In genomic region chr10:8326702-8327423, GRCh38 we compare ENCODE assay signal across 19 cellular contexts.
A peak's percentile ranks its signal among the peaks of the same experiment; 100 is the strongest.
DNase-seq lines count a peak whose midpoint lies in the region; ATAC-seq and TF ChIP-seq lines count a peak whose summit lies in the region.
"Had no signal": no experiment of that assay in that cellular context is flagged by ENCODE, and none has a peak within 500 bp of the region (broad histone marks: within the 10 kb centered on the region; RNA-seq: fewer than 3 reads in every experiment).

No MANE protein-coding gene starts in this region.

- H3F3A ChIP-seq in GM23248 (ENCODE audit: insufficient read depth) = no peaks in the 10 kb centered on the region

- 17 to 19% methylated on average over 9 of the region's 9 CpGs for WGBS in GM23248 (ENCODE audit: low coverage in 1 of 2, low lambda C conversion rate in 2 of 2, missing lambda C conversion rate in 2 of 2), 2 experiments

- no peak overlapping the region for H3K9ac ChIP-seq in GM23248

- ATAC-seq in CD4-positive, CD25-positive, alpha-beta regulatory T cell (ENCODE audit: low read depth in 2 of 2) = no peak

- H3K4me3 Mint-ChIP-seq in CD4-positive, CD25-positive, alpha-beta regulatory T cell = peak overlapping the region in 2 of 4 donors; percentile 1 to 54
- H3K4me3 Mint-ChIP-seq in activated T-helper 2 cell treated with anti-CD3 and anti-CD28 coated beads, Interferon-gamma antibody, Interleukin-2, Interleukin-4, amounts not matched to agents 10 μg/mL and 5 μg/mL and 100 μg/mL, durations not matched to agents 14 hours and 24 hours and 36 hours (ENCODE audit: low read depth) = peak overlapping the region; percentile 50
- H3K4me3 Mint-ChIP-seq: IgD-negative memory B cell had no signal

- H3K9me3 Mint-ChIP-seq in CD4-positive, CD25-positive, alpha-beta regulatory T cell = no peaks in the 10 kb centered on the region
- H3K9me3 Mint-ChIP-seq in activated T-helper 2 cell treated with anti-CD3 and anti-CD28 coated beads, Interferon-gamma antibody, Interleukin-2, Interleukin-4, amounts not matched to agents 10 μg/mL and 5 μg/mL and 100 μg/mL, durations not matched to agents 14 hours and 24 hours and 36 hours = no peaks in the 10 kb centered on the region

- H4K20me1 ChIP-seq in GM23248 (ENCODE audit: insufficient read depth) = no peaks in the 10 kb centered on the region

- peak overlapping the region; percentile 14 for H3K4me3 ChIP-seq in CD4-positive, CD25-positive, alpha-beta regulatory T cell (ENCODE audit: low read depth, low read length)
- no peak overlapping the region for H3K4me3 ChIP-seq in GM23248
- H3K4me3 ChIP-seq: HAP-1 had no signal

- H3K27me3 ChIP-seq in CD4-positive, CD25-positive, alpha-beta regulatory T cell (ENCODE audit: control insufficient read depth, insufficient read depth, low read length) = no peaks in the 10 kb centered on the region
- no peaks in the 10 kb centered on the region for H3K27me3 ChIP-seq in GM23248 (replicated peaks; ENCODE audit: insufficient read depth)

- intact Hi-C loops in activated T-helper 2 cell treated with anti-CD3 and anti-CD28 coated beads, Interferon-gamma antibody, Interleukin-2, Interleukin-4, amounts not matched to agents 10 μg/mL and 5 μg/mL and 100 μg/mL, durations not matched to agents 14 hours and 24 hours and 36 hours (cut with micrococcal nuclease) = loop anchor here (5.0 kb wide), 1 partner anchor 250 kb away; no protein-coding TSS in a partner anchor

- peaks cover 16 to 40% (median 30%) of the 10 kb centered on the region in 4 donors for H3K4me1 Mint-ChIP-seq in CD4-positive, CD25-positive, alpha-beta regulatory T cell
- H3K4me1 Mint-ChIP-seq in activated T-helper 2 cell treated with anti-CD3 and anti-CD28 coated beads, Interferon-gamma antibody, Interleukin-2, Interleukin-4, amounts not matched to agents 10 μg/mL and 5 μg/mL and 100 μg/mL, durations not matched to agents 14 hours and 24 hours and 36 hours (ENCODE audit: low read depth) = peaks cover 84% of the 10 kb centered on the region

- H3K27ac ChIP-seq in C4-2B = no peak overlapping the region
- H3K27ac ChIP-seq in CD4-positive, CD25-positive, alpha-beta regulatory T cell (ENCODE audit: insufficient read depth, low read length, poor library complexity, severe bottlenecking) = no peak overlapping the region
- no peak overlapping the region for H3K27ac ChIP-seq in GM23248

- H3K4me2 ChIP-seq in GM23248 (ENCODE audit: unreplicated experiment) = no peak overlapping the region

- H2AFZ ChIP-seq in GM23248 = no peak overlapping the region

- H3K36me3 ChIP-seq in CD4-positive, CD25-positive, alpha-beta regulatory T cell (ENCODE audit: control insufficient read depth, insufficient read depth, low read length) = no peaks in the 10 kb centered on the region
- H3K36me3 ChIP-seq in GM23248 (ENCODE audit: low read depth) = no peaks in the 10 kb centered on the region
- H3K36me3 ChIP-seq: HAP-1 had no signal

- in situ Hi-C loops in GM23248 (cut with MboI) (no loop called here), G401 (cut with HindIII; ENCODE audit: low sequenced_read_pairs) (no loop called here)

- no peaks in the 10 kb centered on the region for H3K9me3 ChIP-seq in CD4-positive, CD25-positive, alpha-beta regulatory T cell (ENCODE audit: control insufficient read depth in 2 of 2, low read length in 2 of 2)
- no peaks in the 10 kb centered on the region for H3K9me3 ChIP-seq in GM23248 (ENCODE audit: low read depth)
- H3K9me3 ChIP-seq: HAP-1 had no signal

- no peak for DNase-seq in CD4-positive, CD25-positive, alpha-beta regulatory T cell
- peak; percentile 37 for DNase-seq in M059J (ENCODE audit: low read depth)
- no peak for DNase-seq in activated T-helper 2 cell treated with anti-CD3 and anti-CD28 coated beads, Interferon-gamma antibody, Interleukin-2, Interleukin-4, amounts not matched to agents 10 μg/mL and 5 μg/mL and 100 μg/mL, durations not matched to agents 14 hours and 24 hours and 36 hours (ENCODE audit: low spot score)
- DNase-seq in stimulated activated CD4-positive, alpha-beta T cell treated with anti-CD3 and anti-CD28 coated beads, Interleukin-2, amount 100 ng/mL, for 48 hours = no peak
- DNase-seq in GM23248 = no peak
- DNase-seq in G401 (ENCODE audit: low spot score) = no peak
- DNase-seq: COR-L47; DMS153; EL; NCI-H1048; NCI-H146; NCI-H2081 treated with DMSO at 0.1 percent for 48 hours; NCI-H345; NCI-H69; NK-92 treated with Interleukin-12 subunit alpha and Interleukin-12 subunit beta, amount 100 ng/mL, for 24 hours; OCI-M1 had no signal

- no peaks in the 10 kb centered on the region for H3K9me2 ChIP-seq in GM23248 (ENCODE audit: insufficient read depth)

- peak overlapping the region in 1 of 3 donors; percentile 44 for H3K27ac Mint-ChIP-seq in CD4-positive, CD25-positive, alpha-beta regulatory T cell
- H3K27ac Mint-ChIP-seq in activated T-helper 2 cell treated with anti-CD3 and anti-CD28 coated beads, Interferon-gamma antibody, Interleukin-2, Interleukin-4, amounts not matched to agents 10 μg/mL and 5 μg/mL and 100 μg/mL, durations not matched to agents 14 hours and 24 hours and 36 hours = peak overlapping the region; percentile 93
- H3K27ac Mint-ChIP-seq: IgD-negative memory B cell had no signal

- no peaks in the 10 kb centered on the region for H3K27me3 Mint-ChIP-seq in CD4-positive, CD25-positive, alpha-beta regulatory T cell
- no peaks in the 10 kb centered on the region for H3K27me3 Mint-ChIP-seq in activated T-helper 2 cell treated with anti-CD3 and anti-CD28 coated beads, Interferon-gamma antibody, Interleukin-2, Interleukin-4, amounts not matched to agents 10 μg/mL and 5 μg/mL and 100 μg/mL, durations not matched to agents 14 hours and 24 hours and 36 hours (ENCODE audit: low read depth)

- peak; percentile 33 for TF ChIP-seq CTCF in C4-2B (conservative IDR thresholded peaks at IDR 0.05)

- no peaks in the 10 kb centered on the region for H3K36me3 Mint-ChIP-seq in CD4-positive, CD25-positive, alpha-beta regulatory T cell
- H3K36me3 Mint-ChIP-seq in activated T-helper 2 cell treated with anti-CD3 and anti-CD28 coated beads, Interferon-gamma antibody, Interleukin-2, Interleukin-4, amounts not matched to agents 10 μg/mL and 5 μg/mL and 100 μg/mL, durations not matched to agents 14 hours and 24 hours and 36 hours (ENCODE audit: low read depth) = peaks cover 21% of the 10 kb centered on the region
- H3K36me3 Mint-ChIP-seq: IgD-negative memory B cell had no signal

- peaks cover 10% of the 10 kb centered on the region for H3K4me1 ChIP-seq in CD4-positive, CD25-positive, alpha-beta regulatory T cell (ENCODE audit: control insufficient read depth, insufficient read depth, low read length, poor library complexity, severe bottlenecking)
- H3K4me1 ChIP-seq in GM23248 (ENCODE audit: insufficient read depth) = no peaks in the 10 kb centered on the region
- H3K4me1 ChIP-seq: HAP-1 had no signal

- no peaks in the 10 kb centered on the region for H3K79me2 ChIP-seq in GM23248 (ENCODE audit: insufficient read depth)
